ENCODE assay signal across 8 cellular contexts in genomic region chr9:706606-707451, GRCh38.
DNase-seq lines count a peak whose midpoint lies in the region; ATAC-seq and TF ChIP-seq lines count a peak whose summit lies in the region.

No MANE protein-coding gene starts in this region.

- no peak for TF ChIP-seq CTCF in Loucy (conservative IDR thresholded peaks at IDR 0.05; ENCODE audit: low read length)
- peak; percentile 1 for TF ChIP-seq CTCF in epithelial cell of proximal tubule (conservative IDR thresholded peaks at IDR 0.05; ENCODE audit: low read depth, low read length)

- peak overlapping the region; percentile 72 for H2AFZ ChIP-seq in Loucy (ENCODE audit: low read length)

- DNase-seq in GM04504 (ENCODE audit: low read depth) = peak; percentile 40
- peak; percentile 2 for DNase-seq in activated T-cell treated with anti-CD3 and anti-CD28 coated beads for 1 hour (ENCODE audit: low read depth)
- no peak for DNase-seq in epithelial cell of proximal tubule (ENCODE audit: low read depth)
- peak; percentile 92 for DNase-seq in mesenteric fat pad (ENCODE audit: low spot score)
- peak; percentile 51 for DNase-seq in stimulated activated naive CD8-positive, alpha-beta T cell treated with anti-CD3 and anti-CD28 coated beads, Interleukin-15, Interleukin-2, amounts not matched to agents 100 U/mL and 50 U/mL, for 24 hours
- no peak for DNase-seq in NCI-H146 (lab: John Stamatoyannopoulos, UW)

- H3K27me3 ChIP-seq in Loucy (ENCODE audit: insufficient read depth, low read length, poor library complexity, severe bottlenecking) = no peaks in the 10 kb centered on the region

- peaks cover 48% of the 10 kb centered on the region for H3K4me1 ChIP-seq in Loucy (ENCODE audit: insufficient read depth, low read length, poor library complexity, severe bottlenecking)

- H4K20me1 ChIP-seq in Loucy (ENCODE audit: insufficient read depth, low read length, poor library complexity, severe bottlenecking) = no peaks in the 10 kb centered on the region

- H3K9ac ChIP-seq in Loucy (ENCODE audit: low read depth, low read length, poor library complexity, severe bottlenecking) = peak overlapping the region; percentile 83

- H3K4me3 ChIP-seq in Loucy (ENCODE audit: low read length, poor library complexity, severe bottlenecking) (peak overlapping the region; percentile 81), epithelial cell of proximal tubule (ENCODE audit: low read depth, low read length) (peak overlapping the region; percentile 61)

- H3K4me2 ChIP-seq in Loucy (ENCODE audit: low read depth, low read length, poor library complexity, severe bottlenecking) = peak overlapping the region; percentile 91

- H3K36me3 ChIP-seq in Loucy (ENCODE audit: insufficient read depth, low read length) = peaks cover 6% of the 10 kb centered on the region; the same call in 1 of the 2 replicates

- H3K79me2 ChIP-seq in Loucy (ENCODE audit: insufficient read depth, low read length) = peaks cover 55% of the 10 kb centered on the region

- no peaks in the 10 kb centered on the region for H3K9me3 ChIP-seq in Loucy (ENCODE audit: insufficient read depth, low read depth, low read length)

- no peaks in the 10 kb centered on the region; the same call in 1 of the 2 replicates for H3F3A ChIP-seq in Loucy (ENCODE audit: low read depth)

- no peaks in the 10 kb centered on the region for H3K9me2 ChIP-seq in Loucy (replicated peaks; ENCODE audit: low read depth, low read length)

- peak; percentile 90 for ATAC-seq in stimulated activated naive CD8-positive, alpha-beta T cell treated with anti-CD3 and anti-CD28 coated beads, Interleukin-15, Interleukin-2, amounts not matched to agents 100 U/mL and 50 U/mL, for 24 hours
- no peak for ATAC-seq in GM19397 (IDR thresholded peaks at IDR 0.05; ENCODE audit: unreplicated experiment)

Comparison
In these comparisons a context has a peak if more than half of its experiments do, and no peak if none do; other contexts are left out.
1. DNase-seq: peak in GM04504 (single experiment), activated T-cell treated with anti-CD3 and anti-CD28 coated beads for 1 hour (single experiment), mesenteric fat pad (single experiment) and stimulated activated naive CD8-positive, alpha-beta T cell treated with anti-CD3 and anti-CD28 coated beads, Interleukin-15, Interleukin-2, amounts not matched to agents 100 U/mL and 50 U/mL, for 24 hours (single experiment); none in epithelial cell of proximal tubule (single experiment) and NCI-H146 (single experiment).